ENCODE assay signal across 26 cellular contexts in genomic region chr3:46062679-46063078, GRCh38. TPM values are rescaled to one million over a fixed set of nuclear protein-coding genes. Genes with fewer than 3 reads are reported as not detected.
DNase-seq lines count a peak whose midpoint lies in the region; ATAC-seq lines count a peak whose summit lies in the region.
"Had no signal": no experiment of that assay in that cellular context is flagged by ENCODE, and none has a peak within 500 bp of the region (broad histone marks: within the 10 kb centered on the region; RNA-seq: fewer than 3 reads in every experiment).

No MANE protein-coding gene starts in this region.

- DNase-seq in Right ventricle myocardium superior = no peak
- DNase-seq in cardiac septum (ENCODE audit: low spot score) = no peak
- DNase-seq in fibroblast of peridontal ligament (ENCODE audit: extremely low read depth) = peak; percentile 78
- DNase-seq in myocyte (ENCODE audit: low read depth) = peak; percentile 52
- DNase-seq in stimulated activated naive CD8-positive, alpha-beta T cell treated with anti-CD3 and anti-CD28 coated beads, Interleukin-15, Interleukin-2, amounts not matched to agents 100 U/mL and 50 U/mL, for 24 hours = no peak
- DNase-seq in retina = no peak
- DNase-seq in cerebellar nuclear complex (lab: John Stamatoyannopoulos, UW) = no peak
- no peak for DNase-seq in activated effector memory CD4-positive, alpha-beta T cell treated with Interleukin-2 at 50 U/mL for 16 hours
- DNase-seq: activated effector memory CD4-positive, alpha-beta T cell treated with anti-CD3 and anti-CD28 coated beads, Interleukin-2, amount 50 U/mL, for 16 hours; activated T-cell treated with anti-CD3 and anti-CD28 coated beads for 4 hours; BE2C; body of pancreas; effector CD4-positive, alpha-beta T cell; glutamatergic neuron; NCI-H1048; NCI-H187; NCI-H2171 treated with DMSO at 0.1 percent for 48 hours; NCI-H524; posterior cingulate gyrus; stimulated activated naive CD4-positive, alpha-beta T cell; transverse colon had no signal

- intact Hi-C loops in Right ventricle myocardium superior (cut with DNase I) (no loop called here), cardiac septum (cut with DNase I) (loop anchor here (2.0 kb wide), 1 partner anchor 70 kb away; no protein-coding TSS in a partner anchor)

- ATAC-seq in Right ventricle myocardium superior (ENCODE audit: poor library complexity) = peak; percentile 78
- ATAC-seq in stimulated activated naive CD8-positive, alpha-beta T cell treated with anti-CD3 and anti-CD28 coated beads, Interleukin-15, Interleukin-2, amounts not matched to agents 100 U/mL and 50 U/mL, for 24 hours = no peak
- ATAC-seq: body of pancreas had no signal

RNA-seq across cellular contexts. Expression of gene XCR1, which starts 35.4 kb away (rescaled TPM):
- total RNA-seq in Right ventricle myocardium superior (not detected), cardiac septum (not detected), myocyte (not detected in 2 replicates)
- not detected for polyA plus RNA-seq in myocyte (2012)
- total RNA-seq: body of pancreas, cerebellum, H1, kidney epithelial cell, lung microvascular endothelial cell had no signal
- polyA plus RNA-seq: neural cell had no signal

Comparison
In these comparisons a context has a peak if more than half of its experiments do, and no peak if none do; other contexts are left out.
1. DNase-seq: peak in fibroblast of peridontal ligament (single experiment) and myocyte (single experiment); none in Right ventricle myocardium superior (single experiment), cardiac septum (single experiment), stimulated activated naive CD8-positive, alpha-beta T cell treated with anti-CD3 and anti-CD28 coated beads, Interleukin-15, Interleukin-2, amounts not matched to agents 100 U/mL and 50 U/mL, for 24 hours (single experiment), retina (single experiment), cerebellar nuclear complex (0 of 2) and activated effector memory CD4-positive, alpha-beta T cell treated with Interleukin-2 at 50 U/mL for 16 hours (single experiment).